Comparison of ENCODE assay signal across 8 cellular contexts in the genomic region with DNA sequence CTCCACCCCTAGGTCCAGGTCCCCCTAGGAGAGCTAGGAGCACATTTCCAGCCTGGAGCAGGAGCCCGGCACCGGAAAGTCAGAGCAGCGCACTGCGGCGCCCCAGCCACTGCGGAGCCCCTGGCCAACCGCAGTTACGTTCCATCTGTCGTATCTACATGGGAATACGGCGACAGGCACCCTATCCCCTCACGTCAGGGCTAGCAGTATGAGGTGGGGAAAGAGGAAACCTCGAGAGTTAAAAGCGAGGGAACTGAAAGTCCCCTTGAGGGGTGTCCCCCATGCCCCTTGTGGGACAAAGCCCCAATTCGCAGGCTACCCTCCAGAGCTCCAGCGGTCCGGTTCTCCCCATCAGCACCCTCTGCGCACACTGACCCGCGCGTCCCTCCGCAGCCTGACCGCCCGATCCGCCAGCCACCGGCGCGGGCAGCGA. TPM values are rescaled to one million over a fixed set of nuclear protein-coding genes. Genes with fewer than 3 reads are reported as not detected.
DNase-seq lines count a peak whose midpoint lies in the region; ATAC-seq and TF ChIP-seq lines count a peak whose summit lies in the region.

No MANE protein-coding gene starts in this region.

- no peaks in the 10 kb centered on the region for H3K36me3 ChIP-seq in mesodermal cell (ENCODE audit: control insufficient read depth, insufficient read depth, low read length)
- no peaks in the 10 kb centered on the region for H3K36me3 ChIP-seq in transverse colon

- H3K36me3 Mint-ChIP-seq in T-cell = peaks cover 6% of the 10 kb centered on the region
- peaks cover 4% of the 10 kb centered on the region for H3K36me3 Mint-ChIP-seq in effector memory CD8-positive, alpha-beta T cell (ENCODE audit: insufficient read depth)

- H3K4me3 ChIP-seq in mesodermal cell (ENCODE audit: extremely low read depth, insufficient read depth, low read length, poor library complexity, severe bottlenecking) (peak overlapping the region; percentile 49), transverse colon (peak overlapping the region; percentile 32 to 60 (median 56))

- peaks cover 15 to 26% (median 19%) of the 10 kb centered on the region in 3 donors for H3K4me1 Mint-ChIP-seq in T-cell
- peaks cover 18 to 29% of the 10 kb centered on the region in 2 donors for H3K4me1 Mint-ChIP-seq in effector memory CD8-positive, alpha-beta T cell (ENCODE audit: low read depth in 2 of 2)

- H3K9me3 Mint-ChIP-seq in T-cell = no peaks in the 10 kb centered on the region
- H3K9me3 Mint-ChIP-seq in effector memory CD8-positive, alpha-beta T cell = no peaks in the 10 kb centered on the region

- H3K27me3 ChIP-seq in transverse colon = peaks cover 56% of the 10 kb centered on the region

- no peak for TF ChIP-seq EP300 in transverse colon (IDR thresholded peaks at IDR 0.05; ENCODE audit: low read depth)

- POLR2A ChIA-PET in T-cell (lab: Charles Lee) = interaction anchor here in 1 of 2 donors (0.5 kb wide), 1 partner anchor 79 kb away, joined by 5 read pairs; no protein-coding TSS in a partner anchor

- ATAC-seq in HG03064 (IDR thresholded peaks at IDR 0.05; ENCODE audit: low read depth, unreplicated experiment) = peak; percentile 17
- ATAC-seq in T-cell (replicated peaks in 1 of 4) = peak; percentile 13 to 50 (median 19)
- ATAC-seq in effector memory CD8-positive, alpha-beta T cell (replicated peaks) = peak; percentile 29

- H3K4me3 Mint-ChIP-seq in T-cell = peak overlapping the region; percentile 67 to 72 (median 71)
- peak overlapping the region; percentile 86 to 89 for H3K4me3 Mint-ChIP-seq in effector memory CD8-positive, alpha-beta T cell

- WGBS in mesodermal cell (ENCODE audit: insufficient coverage in 2 of 2), 2 experiments = 0% methylated on average over 13 to 16 of the region's 29 CpGs
- 16% methylated on average over 10 of the region's 29 CpGs; no CpG with 5 or more reads in 1 of the 2 donors for WGBS in transverse colon (ENCODE audit: low coverage in 1 of 2), 2 donors

- H3K27ac Mint-ChIP-seq in T-cell = no peak overlapping the region
- H3K27ac Mint-ChIP-seq in effector memory CD8-positive, alpha-beta T cell = peak overlapping the region; percentile 67 to 79

- H3K9me3 ChIP-seq in mesodermal cell (ENCODE audit: control insufficient read depth, low read length) (no peaks in the 10 kb centered on the region), transverse colon (no peaks in the 10 kb centered on the region)

- CTCF ChIA-PET in T-cell (lab: Charles Lee) = no interaction called here

- no peak overlapping the region for H3K27ac ChIP-seq in mesodermal cell (ENCODE audit: low read depth, low read length, severe bottlenecking)
- H3K27ac ChIP-seq in transverse colon = peak overlapping the region; percentile 1 to 66 (median 46)

- peak; percentile 21 for DNase-seq in DMS79 treated with DMSO at 0.1 percent for 48 hours (lab: John Stamatoyannopoulos, UW)
- no peak for DNase-seq in DMS79 (lab: John Stamatoyannopoulos, UW)
- DNase-seq in T-cell = peak in 8 of 34 experiments; percentile 0 to 20 (median 8)
- DNase-seq in effector memory CD8-positive, alpha-beta T cell = peak in 2 of 3 experiments; percentile 6 to 17
- peak; percentile 15 for DNase-seq in transverse colon
- no peak for DNase-seq in AML-193 (lab: John Stamatoyannopoulos, UW)

- peaks cover 49 to 59% of the 10 kb centered on the region in 2 donors for H3K27me3 Mint-ChIP-seq in T-cell
- peaks cover 11 to 40% of the 10 kb centered on the region in 2 donors for H3K27me3 Mint-ChIP-seq in effector memory CD8-positive, alpha-beta T cell

- H3K4me1 ChIP-seq in mesodermal cell (ENCODE audit: control insufficient read depth, insufficient read depth, low read length, poor library complexity, severe bottlenecking) (no peaks in the 10 kb centered on the region), transverse colon (peaks cover 0 to 16% (median 12%) of the 10 kb centered on the region in 4 donors)

- no peak for TF ChIP-seq POLR2A in transverse colon (IDR thresholded peaks at IDR 0.05)

- in situ Hi-C loops in transverse colon (cut with MboI; ENCODE audit: low pct_ligation_motif_present in 1 of 4, low pct_unique_long_range_greater_than_20kb in 1 of 4, low sequenced_read_pairs in 3 of 4) = no loop called here

- intact Hi-C loops in transverse colon (cut with DNase I; ENCODE audit: low total_unique reads) = no loop called here

- TF ChIP-seq CTCF in transverse colon (IDR thresholded peaks at IDR 0.05) = no peak

RNA-seq across cellular contexts. Expression of a gene that starts 1.0 kb away (rescaled TPM):
- total RNA-seq in T-cell (1 to 10 TPM in 3 of 5 donors, under 1 TPM in 2; 0.35 to 4.0 (median 1.1) TPM), transverse colon (1 to 10 TPM in 3 of 4 donors, under 1 TPM in 1; 0.37 to 2.4 (median 1.7) TPM)
- polyA plus RNA-seq in mesodermal cell (2013, experiment 1 of 2) = 5.8 TPM
- 4.7 TPM for polyA plus RNA-seq in mesodermal cell (2013, experiment 2 of 2)

RNA-seq across cellular contexts. Expression of a gene that starts 15.0 kb away (rescaled TPM):
- total RNA-seq in T-cell (10 to 100 TPM; 22.1 to 39.8 (median 35.4) TPM), transverse colon (10 to 100 TPM in 1 of 4 donors, 1 to 10 TPM in 3; 2.6 to 16.5 (median 8.0) TPM)
- 44.9 TPM for polyA plus RNA-seq in mesodermal cell (2013, experiment 1 of 2)
- polyA plus RNA-seq in mesodermal cell (2013, experiment 2 of 2) = 57.5 TPM

Comparison
In these comparisons a context has a peak if more than half of its experiments do, and no peak if none do; other contexts are left out.
1. DNase-seq: peak in DMS79 treated with DMSO at 0.1 percent for 48 hours (single experiment), effector memory CD8-positive, alpha-beta T cell (2 of 3) and transverse colon (single experiment); none in DMS79 (single experiment) and AML-193 (0 of 2).
2. H3K27ac Mint-ChIP-seq: peak in effector memory CD8-positive, alpha-beta T cell (2 of 2); none in T-cell (0 of 2).
3. Peak in every context shown above with its lines, with median percentiles within 50 percentile points of each other: ATAC-seq.